ENCODE assay signal across 9 cellular contexts in genomic region chr12:58920102-58920955, GRCh38. TPM values are rescaled to one million over a fixed set of nuclear protein-coding genes. Genes with fewer than 3 reads are reported as not detected.
A peak's percentile ranks its signal among the peaks of the same experiment; 100 is the strongest.
DNase-seq lines count a peak whose midpoint lies in the region; ATAC-seq, FAIRE-seq and TF ChIP-seq lines count a peak whose summit lies in the region.
"Had no signal": no experiment of that assay in that cellular context is flagged by ENCODE, and none has a peak within 500 bp of the region (broad histone marks: within the 10 kb centered on the region; RNA-seq: fewer than 3 reads in every experiment).

TSS of gene LRIG3 (minus strand) at chr12:58920504. CDS start at chr12:58920235, 269 bp downstream.

- H3K4me3 ChIP-seq in endodermal cell (ENCODE audit: low read length): peak within 1 kb of the TSS; percentile 95
- H3K4me3 ChIP-seq in lower lobe of right lung: peak within 1 kb of the TSS; percentile 69
- H3K4me3 ChIP-seq in subcutaneous abdominal adipose tissue (ENCODE audit: low read depth in 1 of 5, low read length in 5 of 5): peak within 1 kb of the TSS; percentile 95 to 99 (median 98)
- H3K4me3 ChIP-seq: BLaER1 had no signal

- H3K9me3 Mint-ChIP-seq in T-cell (peaks cover 0 to 2% (median 0%) of the 10 kb centered on the region in 3 donors), endodermal cell (no peaks in the 10 kb centered on the region)

- H3K4me1 Mint-ChIP-seq in T-cell (peaks cover 0 to 3% (median 1%) of the 10 kb centered on the region in 3 donors), endodermal cell (peaks cover 43% of the 10 kb centered on the region)

- peak; percentile 68 for TF ChIP-seq CTCF in endodermal cell (conservative IDR thresholded peaks at IDR 0.05)
- no peak for TF ChIP-seq CTCF in lower lobe of right lung (IDR thresholded peaks at IDR 0.05)

- H3K4me1 ChIP-seq in endodermal cell (ENCODE audit: control insufficient read depth, insufficient read depth, low read length): no peaks in the 10 kb centered on the region
- H3K4me1 ChIP-seq in lower lobe of right lung: peaks cover 6% of the 10 kb centered on the region
- H3K4me1 ChIP-seq in subcutaneous abdominal adipose tissue (ENCODE audit: control insufficient read depth in 5 of 5, insufficient read depth in 5 of 5, low read length in 5 of 5): peaks cover 0 to 47% (median 29%) of the 10 kb centered on the region in 5 donors
- H3K4me1 ChIP-seq: BLaER1 had no signal

- H3K9ac ChIP-seq in endodermal cell (ENCODE audit: extremely low read depth, low read length, poor library complexity, severe bottlenecking) (peak within 1 kb of the TSS; percentile 99), subcutaneous abdominal adipose tissue (ENCODE audit: low read length in 5 of 5) (peak within 1 kb of the TSS; percentile 76 to 94 (median 88))
- H3K9ac ChIP-seq: BLaER1 had no signal

- no peak for ATAC-seq in T-cell (replicated peaks in 1 of 4)
- ATAC-seq in lower lobe of right lung: peak; percentile 95

- DNase-seq in NCI-H1436 (lab: John Stamatoyannopoulos, UW) (peak; percentile 69), NCI-H1436 treated with DMSO at 0.1 percent for 48 hours (lab: John Stamatoyannopoulos, UW) (no peak), H54 (ENCODE audit: insufficient read length, low spot score) (peak; percentile 76), KBM-7 (peak; percentile 30), T-cell (no peak), endodermal cell (peak; percentile 96), lower lobe of right lung (peak; percentile 89)

- H3K36me3 Mint-ChIP-seq in T-cell: no peaks in the 10 kb centered on the region
- peaks cover 31% of the 10 kb centered on the region for H3K36me3 Mint-ChIP-seq in endodermal cell (ENCODE audit: low read depth)

- TF ChIP-seq POLR2A in H54 (IDR thresholded peaks at IDR 0.05; ENCODE audit: low read depth, low read length): peak; percentile 12; the same call in 1 of the 2 replicates

- H3K27ac Mint-ChIP-seq in T-cell (no peak within 1 kb of the TSS), endodermal cell (peak within 1 kb of the TSS; percentile 98)

- WGBS in endodermal cell (ENCODE audit: insufficient coverage in 1 of 2, insufficient read length in 1 of 2), 2 experiments: 0 to 1% methylated on average over 32 to 80 of the region's 80 CpGs

- peaks cover 36 to 43% of the 10 kb centered on the region in 2 donors for H3K27me3 Mint-ChIP-seq in T-cell
- H3K27me3 Mint-ChIP-seq in endodermal cell (ENCODE audit: insufficient read depth): no peaks in the 10 kb centered on the region

- in situ Hi-C loops in KBM-7 (cut with MboI; ENCODE audit: low pct_unique_long_range_greater_than_20kb, low sequenced_read_pairs): no loop called here

- CTCF ChIA-PET in T-cell (lab: Charles Lee): no interaction called here

- H3K9me3 ChIP-seq in endodermal cell (ENCODE audit: control insufficient read depth, low read length) (no peaks in the 10 kb centered on the region), lower lobe of right lung (no peaks in the 10 kb centered on the region), subcutaneous abdominal adipose tissue (ENCODE audit: control insufficient read depth in 5 of 5, low read length in 5 of 5) (no peaks in the 10 kb centered on the region)

- peak; percentile 92 for FAIRE-seq in H54 (lab: Jason Lieb, UNC)

- H3K27me3 ChIP-seq in endodermal cell (ENCODE audit: control insufficient read depth, insufficient read depth, low read length, poor library complexity, severe bottlenecking) (no peaks in the 10 kb centered on the region), lower lobe of right lung (ENCODE audit: low read depth) (no peaks in the 10 kb centered on the region), subcutaneous abdominal adipose tissue (ENCODE audit: control insufficient read depth in 5 of 5, insufficient read depth in 4 of 5, low read length in 5 of 5) (no peaks in the 10 kb centered on the region)
- H3K27me3 ChIP-seq: BLaER1 had no signal

- H3K27ac ChIP-seq in endodermal cell (ENCODE audit: low read depth, low read length) (peak within 1 kb of the TSS; percentile 85), lower lobe of right lung (peak within 1 kb of the TSS; percentile 93), subcutaneous abdominal adipose tissue (ENCODE audit: low read depth, low read length) (peak within 1 kb of the TSS; percentile 95)
- H3K27ac ChIP-seq: BLaER1 had no signal

- POLR2A ChIA-PET in T-cell (lab: Charles Lee): no interaction called here

- intact Hi-C loops in lower lobe of right lung (cut with DNase I): no loop called here

- H3K36me3 ChIP-seq in endodermal cell (ENCODE audit: control insufficient read depth, insufficient read depth, low read length): peaks cover 42% of the 10 kb centered on the region
- H3K36me3 ChIP-seq in lower lobe of right lung: no peaks in the 10 kb centered on the region
- H3K36me3 ChIP-seq in subcutaneous abdominal adipose tissue (ENCODE audit: control insufficient read depth in 5 of 5, insufficient read depth in 5 of 5, low read length in 5 of 5): no peaks in the 10 kb centered on the region
- H3K36me3 ChIP-seq: BLaER1 had no signal

- H3K4me3 Mint-ChIP-seq in T-cell (peak within 1 kb of the TSS; percentile 17 to 42 (median 21)), endodermal cell (peak within 1 kb of the TSS; percentile 97)

RNA-seq across cellular contexts. Expression of gene LRIG3, which starts in this region (rescaled TPM):
- total RNA-seq in T-cell: under 1 TPM in 3 of 5 donors, not detected in 2; 0.09 to 0.13 (median 0.12) TPM
- total RNA-seq in endodermal cell: 100 to 1,000 TPM; 196 to 367 TPM
- 79.3 TPM for polyA plus RNA-seq in endodermal cell (2013, experiment 1 of 2)
- 93.8 TPM for polyA plus RNA-seq in endodermal cell (2013, experiment 2 of 2)
- total RNA-seq in lower lobe of right lung: 30.5 TPM

Comparison
In these comparisons a context has a peak if more than half of its experiments do, and no peak if none do; other contexts are left out.
1. RNA of gene LRIG3 (total RNA-seq): 196 to 367 TPM in endodermal cell and 30.5 TPM in lower lobe of right lung (single experiment); 0.09 to 0.13 TPM in T-cell; every median in the first group is over 10 times any median in the second.
2. DNase-seq: peak in NCI-H1436 (single experiment), H54 (single experiment), KBM-7 (single experiment), endodermal cell (single experiment) and lower lobe of right lung (single experiment); none in NCI-H1436 treated with DMSO at 0.1 percent for 48 hours (single experiment) and T-cell (0 of 34).
3. ATAC-seq: peak in lower lobe of right lung (2 of 2); none in T-cell (0 of 4).
4. Peak in every context shown above with its lines, with median percentiles within 50 percentile points of each other: H3K27ac ChIP-seq and H3K4me3 ChIP-seq.